In genomic region chr4:45199736-45200135, GRCh38 we compare ENCODE assay signal across 6 cellular contexts.
"Had no signal": no experiment of that assay in that cellular context is flagged by ENCODE, and none has a peak within 500 bp of the region (broad histone marks: within the 10 kb centered on the region; RNA-seq: fewer than 3 reads in every experiment).

No MANE protein-coding gene starts in this region.

- H3K4me3 ChIP-seq: GM23248, HAP-1 had no signal

- H3K4me1 ChIP-seq: HAP-1 had no signal

- H3K36me3 ChIP-seq: HAP-1 had no signal

- DNase-seq: GM23248, GOT3, H7, HFFc6 had no signal

- H3K27ac ChIP-seq: GM23248, HL-60 had no signal

- H3K9me3 ChIP-seq: HAP-1 had no signal

- H3K9ac ChIP-seq: GM23248 had no signal

- H2AFZ ChIP-seq: GM23248 had no signal
